ENCODE assay signal across 8 cellular contexts in genomic region chr6:108114861-108115597, GRCh38. TPM values are rescaled to one million over a fixed set of nuclear protein-coding genes. Genes with fewer than 3 reads are reported as not detected.
DNase-seq lines count a peak whose midpoint lies in the region; ATAC-seq lines count a peak whose summit lies in the region.

No MANE protein-coding gene starts in this region.

- 1% methylated on average over 49 of the region's 49 CpGs for WGBS in HUES64

- ATAC-seq in natural killer cell treated with Interleukin-12 subunit alpha and Interleukin-12 subunit beta and Interleukin-15 and Interleukin-18, amount 100 ng/mL, for 72 hours, result peak in 1 of 2 donors; percentile 19
- no peak for ATAC-seq in HG03520 (IDR thresholded peaks at IDR 0.05; ENCODE audit: unreplicated experiment)

- H3K27me3 Mint-ChIP-seq in natural killer cell treated with Interleukin-12 subunit alpha and Interleukin-12 subunit beta and Interleukin-15 and Interleukin-18, amount 100 ng/mL, for 72 hours, result peaks cover 54 to 80% of the 10 kb centered on the region in 2 donors

- peak overlapping the region; percentile 35 for H3K4me3 ChIP-seq in HUES64 (ENCODE audit: low read length)

- peaks cover 31 to 41% of the 10 kb centered on the region in 2 donors for H3K4me1 Mint-ChIP-seq in natural killer cell treated with Interleukin-12 subunit alpha and Interleukin-12 subunit beta and Interleukin-15 and Interleukin-18, amount 100 ng/mL, for 72 hours (ENCODE audit: low read depth in 2 of 2)

- no peak overlapping the region for H3K27ac Mint-ChIP-seq in natural killer cell treated with Interleukin-12 subunit alpha and Interleukin-12 subunit beta and Interleukin-15 and Interleukin-18, amount 100 ng/mL, for 72 hours

- H3K36me3 ChIP-seq in HUES64 (ENCODE audit: insufficient read depth, low read length), result no peaks in the 10 kb centered on the region

- no peaks in the 10 kb centered on the region for H3K9me3 ChIP-seq in HUES64 (ENCODE audit: insufficient read depth, low read depth, low read length)

- H3K9ac ChIP-seq in HUES64 (ENCODE audit: low read depth, low read length), result no peak overlapping the region

- peaks cover 94% of the 10 kb centered on the region for H3K27me3 ChIP-seq in HUES64 (ENCODE audit: insufficient read depth, low read length)

- H3K27ac ChIP-seq in HUES64 (ENCODE audit: low read depth, low read length), result no peak overlapping the region

- peak; percentile 67 for DNase-seq in Ammon's horn (ENCODE audit: low spot score)
- DNase-seq in activated CD4-positive, alpha-beta T cell treated with anti-CD3 and anti-CD28 coated beads, Interleukin-2, amount 50 U/mL, for 48 hours, result peak; percentile 46 to 60
- DNase-seq in fibroblast of gingiva (ENCODE audit: low read depth), result peak; percentile 50
- DNase-seq in natural killer cell treated with Interleukin-12 subunit alpha and Interleukin-12 subunit beta and Interleukin-15 and Interleukin-18, amount 100 ng/mL, for 72 hours (ENCODE audit: low spot score), result no peak
- DNase-seq in foreskin melanocyte, result no peak
- DNase-seq in RPMI8226, result no peak

- peaks cover 6% of the 10 kb centered on the region for H3K36me3 Mint-ChIP-seq in natural killer cell treated with Interleukin-12 subunit alpha and Interleukin-12 subunit beta and Interleukin-15 and Interleukin-18, amount 100 ng/mL, for 72 hours

- H3K4me1 ChIP-seq in HUES64 (ENCODE audit: insufficient read depth, low read length), result peaks cover 9% of the 10 kb centered on the region; the same call in 1 of the 2 replicates

- H3K9me3 Mint-ChIP-seq in natural killer cell treated with Interleukin-12 subunit alpha and Interleukin-12 subunit beta and Interleukin-15 and Interleukin-18, amount 100 ng/mL, for 72 hours, result no peaks in the 10 kb centered on the region

- H3K4me3 Mint-ChIP-seq in natural killer cell treated with Interleukin-12 subunit alpha and Interleukin-12 subunit beta and Interleukin-15 and Interleukin-18, amount 100 ng/mL, for 72 hours, result peak overlapping the region; percentile 68

RNA-seq across cellular contexts. Expression of gene OSTM1, which starts 40.5 kb away (rescaled TPM):
- 24.4 TPM for polyA plus RNA-seq in HUES64 (2013, experiment 1 of 2)
- polyA plus RNA-seq in HUES64 (2013, experiment 2 of 2), result 27.1 TPM
- 10 to 100 TPM; 37.7 to 55.6 TPM for total RNA-seq in natural killer cell treated with Interleukin-12 subunit alpha and Interleukin-12 subunit beta and Interleukin-15 and Interleukin-18, amount 100 ng/mL, for 72 hours

RNA-seq across cellular contexts. Expression of gene NR2E1, which starts 50.8 kb away (rescaled TPM):
- not detected for polyA plus RNA-seq in HUES64 (2013, experiment 1 of 2)
- polyA plus RNA-seq in HUES64 (2013, experiment 2 of 2), result not detected
- total RNA-seq in natural killer cell treated with Interleukin-12 subunit alpha and Interleukin-12 subunit beta and Interleukin-15 and Interleukin-18, amount 100 ng/mL, for 72 hours, result not detected

Comparison
In these comparisons a context has a peak if more than half of its experiments do, and no peak if none do; other contexts are left out.
1. DNase-seq: peak in Ammon's horn (single experiment), activated CD4-positive, alpha-beta T cell treated with anti-CD3 and anti-CD28 coated beads, Interleukin-2, amount 50 U/mL, for 48 hours (2 of 2) and fibroblast of gingiva (single experiment); none in natural killer cell treated with Interleukin-12 subunit alpha and Interleukin-12 subunit beta and Interleukin-15 and Interleukin-18, amount 100 ng/mL, for 72 hours (single experiment), foreskin melanocyte (single experiment) and RPMI8226 (single experiment).